29 cellular contexts compared by ENCODE assay signal in the genomic region with DNA sequence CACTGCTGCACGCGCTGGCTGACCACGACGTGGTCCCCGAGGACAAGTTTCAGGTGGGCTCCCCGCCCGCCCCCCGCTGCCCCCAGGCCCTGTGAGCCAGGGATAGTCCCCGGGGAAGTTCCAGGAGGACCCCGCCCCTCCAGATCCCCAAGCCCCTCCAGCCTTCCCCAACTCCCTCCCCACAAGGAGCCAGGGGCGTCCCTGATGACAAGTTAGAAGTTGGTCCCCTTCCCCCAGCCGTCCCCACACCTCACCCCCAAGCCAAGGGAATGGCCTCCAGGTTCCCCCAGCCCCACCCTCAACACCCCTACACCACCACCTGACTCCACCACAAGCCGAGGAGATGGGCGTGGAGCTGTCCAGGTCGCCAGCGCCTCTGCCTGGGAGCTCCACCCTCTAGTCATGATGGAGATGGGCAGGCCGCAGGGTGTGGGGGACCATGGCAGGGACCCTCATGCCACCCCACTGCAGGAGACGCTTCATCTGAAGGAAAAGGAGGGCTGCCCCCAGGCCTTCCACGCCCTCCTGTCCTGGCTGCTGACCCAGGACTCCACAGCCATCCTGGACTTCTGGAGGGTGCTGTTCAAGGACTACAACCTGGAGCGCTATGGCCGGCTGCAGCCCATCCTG. TPM values are rescaled to one million over a fixed set of nuclear protein-coding genes. Genes with fewer than 3 reads are reported as not detected.
A peak's percentile ranks its signal among the peaks of the same experiment; 100 is the strongest.
DNase-seq lines count a peak whose midpoint lies in the region; ATAC-seq and TF ChIP-seq lines count a peak whose summit lies in the region.
"Had no signal": no experiment of that assay in that cellular context is flagged by ENCODE, and none has a peak within 500 bp of the region (broad histone marks: within the 10 kb centered on the region; RNA-seq: fewer than 3 reads in every experiment).

No MANE protein-coding gene starts in this region.

- no peaks in the 10 kb centered on the region for H3F3A ChIP-seq in smooth muscle cell (ENCODE audit: low read depth)

- H3K4me3 ChIP-seq in H7 (ENCODE audit: insufficient read depth, low read depth, low read length) (peak overlapping the region; percentile 28; the same call in 1 of the 2 replicates), ascending aorta (peak overlapping the region; percentile 15 to 35), iPS DF 6.9 (ENCODE audit: low read length) (peak overlapping the region; percentile 6; the same call in 1 of the 2 replicates), smooth muscle cell (peak overlapping the region; percentile 42)

- no CpG with 5 or more reads among the region's 21 CpGs for WGBS in iPS DF 6.9 (ENCODE audit: insufficient coverage, insufficient read length)
- WGBS in smooth muscle cell (ENCODE audit: low lambda C conversion rate): 68% methylated on average over 21 of the region's 21 CpGs

- H3K9me3 Mint-ChIP-seq in stimulated activated naive CD8-positive, alpha-beta T cell treated with anti-CD3 and anti-CD28 coated beads, Interleukin-15, amount 100 ng/mL, for 72 hours: no peaks in the 10 kb centered on the region
- H3K9me3 Mint-ChIP-seq: activated naive CD4-positive, alpha-beta T cell treated with anti-CD3 and anti-CD28 coated beads, Interleukin-2, amount 10 ng/mL, durations not matched to agents 7 days and 5 days; CD8-positive, alpha-beta T cell; nephron; stimulated activated memory B cell treated with anti-CD40 and anti-IgM and Interleukin-4, amounts not matched to agents 10 μg/mL and 1 μg/mL and 100 μg/mL, for 72 hours had no signal

- no peak overlapping the region for H3K4me3 Mint-ChIP-seq in stimulated activated naive CD8-positive, alpha-beta T cell treated with anti-CD3 and anti-CD28 coated beads, Interleukin-15, amount 100 ng/mL, for 72 hours
- H3K4me3 Mint-ChIP-seq: activated naive CD4-positive, alpha-beta T cell treated with anti-CD3 and anti-CD28 coated beads, Interleukin-2, amount 10 ng/mL, durations not matched to agents 7 days and 5 days; CD8-positive, alpha-beta T cell; nephron; stimulated activated memory B cell treated with anti-CD40 and anti-IgM and Interleukin-4, amounts not matched to agents 10 μg/mL and 1 μg/mL and 100 μg/mL, for 72 hours had no signal

- in situ Hi-C loops in KBM-7 (cut with MboI; ENCODE audit: low pct_unique_long_range_greater_than_20kb, low sequenced_read_pairs): no loop called here

- no peaks in the 10 kb centered on the region for H3K79me2 ChIP-seq in smooth muscle cell (ENCODE audit: low read depth)

- DNase-seq in H7 (no peak), ascending aorta (ENCODE audit: low spot score in 2 of 2) (no peak), iPS DF 6.9 (ENCODE audit: low read depth, low spot score) (no peak), smooth muscle cell (lab: John Stamatoyannopoulos, UW; ENCODE audit: unreplicated experiment) (no peak), KBM-7 (no peak)
- DNase-seq in stimulated activated naive CD8-positive, alpha-beta T cell treated with anti-CD3 and anti-CD28 coated beads, Interleukin-15, amount 100 ng/mL, for 72 hours: no peak
- DNase-seq: activated CD4-positive, alpha-beta T cell treated with anti-CD3 and anti-CD28 coated beads, Interleukin-2, amount 50 U/mL, for 4 hours; activated naive CD4-positive, alpha-beta T cell treated with anti-CD3 and anti-CD28 coated beads, Interleukin-2, amount 10 ng/mL, durations not matched to agents 7 days and 5 days; CD8-positive, alpha-beta T cell; effector CD8-positive, alpha-beta T cell; Kasumi-1; MV-4-11; NCI-H1436 treated with DMSO at 0.1 percent for 48 hours; NCI-H2107; NCI-H446 treated with DMSO at 0.1 percent for 48 hours; NCI-H82; stimulated activated CD4-positive, alpha-beta T cell treated with anti-CD3 and anti-CD28 coated beads, Interleukin-4, amount 100 ng/mL, for 4 hours had no signal

- no peaks in the 10 kb centered on the region for H3K4me1 Mint-ChIP-seq in stimulated activated naive CD8-positive, alpha-beta T cell treated with anti-CD3 and anti-CD28 coated beads, Interleukin-15, amount 100 ng/mL, for 72 hours
- H3K4me1 Mint-ChIP-seq: activated naive CD4-positive, alpha-beta T cell treated with anti-CD3 and anti-CD28 coated beads, Interleukin-2, amount 10 ng/mL, durations not matched to agents 7 days and 5 days had no signal

- H3K27me3 Mint-ChIP-seq in stimulated activated naive CD8-positive, alpha-beta T cell treated with anti-CD3 and anti-CD28 coated beads, Interleukin-15, amount 100 ng/mL, for 72 hours: peaks cover 12% of the 10 kb centered on the region

- ATAC-seq in stimulated activated naive CD8-positive, alpha-beta T cell treated with anti-CD3 and anti-CD28 coated beads, Interleukin-15, amount 100 ng/mL, for 72 hours: no peak
- no peak for ATAC-seq in GM18907 (IDR thresholded peaks at IDR 0.05; ENCODE audit: unreplicated experiment)
- ATAC-seq: CD8-positive, alpha-beta T cell; sciatic nerve had no signal

- H3K9me3 ChIP-seq in ascending aorta (no peaks in the 10 kb centered on the region), iPS DF 6.9 (ENCODE audit: control insufficient read depth, insufficient read depth, low read length) (no peaks in the 10 kb centered on the region), smooth muscle cell (replicated peaks; ENCODE audit: low read depth) (no peaks in the 10 kb centered on the region)
- H3K9me3 ChIP-seq: pancreas had no signal

- peak overlapping the region; percentile 88 for H3K4me2 ChIP-seq in smooth muscle cell

- H3K27me3 ChIP-seq in H7 (ENCODE audit: control insufficient read depth, insufficient read depth, low read length) (peaks cover 7% of the 10 kb centered on the region; the same call in 1 of the 2 replicates), ascending aorta (no peaks in the 10 kb centered on the region), iPS DF 6.9 (ENCODE audit: control insufficient read depth, insufficient read depth, low read length) (no peaks in the 10 kb centered on the region), smooth muscle cell (ENCODE audit: low read depth) (no peaks in the 10 kb centered on the region)
- H3K27me3 ChIP-seq: pancreas had no signal

- H3K36me3 ChIP-seq in H7 (replicated peaks; ENCODE audit: control insufficient read depth, insufficient read depth, low read length) (no peaks in the 10 kb centered on the region), ascending aorta (no peaks in the 10 kb centered on the region), iPS DF 6.9 (ENCODE audit: control insufficient read depth, insufficient read depth, low read length) (no peaks in the 10 kb centered on the region; the same call in 1 of the 2 replicates), smooth muscle cell (ENCODE audit: low read depth) (no peaks in the 10 kb centered on the region)
- H3K36me3 ChIP-seq: pancreas had no signal

- H4K20me1 ChIP-seq in smooth muscle cell (ENCODE audit: low read depth): no peaks in the 10 kb centered on the region

- no peak overlapping the region for H3K27ac ChIP-seq in ascending aorta
- no peak overlapping the region for H3K27ac ChIP-seq in iPS DF 6.9 (ENCODE audit: low read length)
- no peak overlapping the region for H3K27ac ChIP-seq in smooth muscle cell (ENCODE audit: low read depth)
- H3K27ac ChIP-seq: epithelial cell of prostate, pancreas had no signal

- no peaks in the 10 kb centered on the region for H3K4me1 ChIP-seq in ascending aorta
- H3K4me1 ChIP-seq in iPS DF 6.9 (ENCODE audit: control insufficient read depth, insufficient read depth, low read length): peaks cover 7% of the 10 kb centered on the region
- H3K4me1 ChIP-seq in smooth muscle cell (ENCODE audit: low read depth): peaks cover 11% of the 10 kb centered on the region
- H3K4me1 ChIP-seq: pancreas had no signal

- H2AFZ ChIP-seq in smooth muscle cell (ENCODE audit: low read depth): no peak overlapping the region

- intact Hi-C loops in ascending aorta (cut with DNase I): no loop called here

- no peak overlapping the region for H3K9ac ChIP-seq in smooth muscle cell (ENCODE audit: low read depth)

- H3K27ac Mint-ChIP-seq in stimulated activated naive CD8-positive, alpha-beta T cell treated with anti-CD3 and anti-CD28 coated beads, Interleukin-15, amount 100 ng/mL, for 72 hours: no peak overlapping the region
- H3K27ac Mint-ChIP-seq: activated naive CD4-positive, alpha-beta T cell treated with anti-CD3 and anti-CD28 coated beads, Interleukin-2, amount 10 ng/mL, durations not matched to agents 7 days and 5 days; CD8-positive, alpha-beta T cell; nephron; stimulated activated memory B cell treated with anti-CD40 and anti-IgM and Interleukin-4, amounts not matched to agents 10 μg/mL and 1 μg/mL and 100 μg/mL, for 72 hours had no signal

- TF ChIP-seq CTCF in ascending aorta (IDR thresholded peaks at IDR 0.05) (no peak), smooth muscle cell (IDR thresholded peaks at IDR 0.05; ENCODE audit: borderline replicate concordance, insufficient read depth, poor library complexity, severe bottlenecking) (no peak)

RNA-seq across cellular contexts. Expression of gene AIRE, which starts 0.5 kb away (rescaled TPM):
- 0.07 and 0.31 TPM in 2 replicates for total RNA-seq in H7 (2014; rRNA removed; shearing (Covaris generic))
- 0.75 TPM for total RNA-seq in ascending aorta
- total RNA-seq in smooth muscle cell: 0.27 and 0.76 TPM in 2 replicates
- 1.1 TPM in 1 of 2 replicates, not detected in the other for polyA plus RNA-seq in smooth muscle cell
- total RNA-seq: CD8-positive, alpha-beta T cell; HT1080; pancreas; RPMI7951 had no signal

RNA-seq across cellular contexts. Expression of gene PFKL, which starts 13.7 kb away (rescaled TPM):
- 149 and 158 TPM in 2 replicates for total RNA-seq in H7 (2014; rRNA removed; shearing (Covaris generic))
- total RNA-seq in ascending aorta (153 TPM), smooth muscle cell (51.4 and 52.1 TPM in 2 replicates)
- 162 and 178 TPM in 2 replicates for polyA plus RNA-seq in smooth muscle cell

RNA-seq across cellular contexts. Expression of gene DNMT3L, which starts 24.5 kb away (rescaled TPM):
- total RNA-seq in H7 (2014; rRNA removed; shearing (Covaris generic)): 2.9 and 8.2 TPM in 2 replicates
- total RNA-seq in ascending aorta: not detected
- not detected in 2 replicates for total RNA-seq in smooth muscle cell
- polyA plus RNA-seq in smooth muscle cell: not detected in 2 replicates
- total RNA-seq: CD8-positive, alpha-beta T cell; HT1080; lower leg skin; mononuclear cell; pancreas; sciatic nerve; T-helper 1 cell treated with Interleukin-12 subunit alpha and Interleukin-12 subunit beta and Interleukin-4 antibody, amounts not matched to agents 30 ng/mL and 1 ng/mL, for 36 hours; temporal lobe had no signal
- polyA plus RNA-seq: pancreas had no signal

RNA-seq across cellular contexts. Expression of gene ICOSLG, which starts 45.5 kb away (rescaled TPM):
- total RNA-seq in H7 (2014; rRNA removed; shearing (Covaris generic)): 0.96 and 1.6 TPM in 2 replicates
- not detected for total RNA-seq in ascending aorta
- 0.76 and 1.0 TPM in 2 replicates for total RNA-seq in smooth muscle cell
- 0.73 and 1.3 TPM in 2 replicates for polyA plus RNA-seq in smooth muscle cell

RNA-seq across cellular contexts. Expression of gene CFAP410, which starts 53.0 kb away (rescaled TPM):
- 17.2 and 20.3 TPM in 2 replicates for total RNA-seq in H7 (2014; rRNA removed; shearing (Covaris generic))
- 68.5 TPM for total RNA-seq in ascending aorta
- total RNA-seq in smooth muscle cell: 6.5 and 12.4 TPM in 2 replicates
- polyA plus RNA-seq in smooth muscle cell: 21.7 and 28.3 TPM in 2 replicates
